1 cellular context compared by ENCODE assay signal in genomic region chr7:55187701-55188491, GRCh38.
A peak's percentile ranks its signal among the peaks of the same experiment; 100 is the strongest.
TF ChIP-seq lines count a peak whose summit lies in the region.

No MANE protein-coding gene starts in this region.

TF ChIP-seq in HepG2, 621 proteins besides CTCF, POLR2A, EP300 and RAD21 (continued from another document and continues in another):
- TF ChIP-seq ZNF318 (CRISPR knock-in tag; IDR thresholded peaks at IDR 0.05) (no peak), ZNF484 (CRISPR knock-in tag; IDR thresholded peaks at IDR 0.05; ENCODE audit: borderline replicate concordance, low read depth) (no peak), TARDBP (CRISPR knock-in tag; IDR thresholded peaks at IDR 0.05) (0 out of 2 replicates have a peak, but pooled peaks have one; percentile 10), PBX2 (CRISPR knock-in tag; IDR thresholded peaks at IDR 0.05) (no peak), DRAP1 (CRISPR knock-in tag; IDR thresholded peaks at IDR 0.05) (no peak), HNF1A (IDR thresholded peaks at IDR 0.05; ENCODE audit: low read depth) (no peak), HNF1A (CRISPR knock-in tag; IDR thresholded peaks at IDR 0.05; ENCODE audit: borderline replicate concordance) (no peak), ZBTB38 (CRISPR knock-in tag; IDR thresholded peaks at IDR 0.05) (no peak; the same call in 1 of the 2 replicates), NFRKB (IDR thresholded peaks at IDR 0.05) (no peak), HMGXB4 (CRISPR knock-in tag; IDR thresholded peaks at IDR 0.05; ENCODE audit: borderline replicate concordance in 1 of 2, low read depth in 1 of 2) (no peak), NFAT5 (CRISPR knock-in tag; IDR thresholded peaks at IDR 0.05) (no peak), MBD4 (IDR thresholded peaks at IDR 0.05; ENCODE audit: borderline replicate concordance, low read length) (no peak), SMARCC2 (IDR thresholded peaks at IDR 0.05) (no peak), ZNF83 (CRISPR knock-in tag; IDR thresholded peaks at IDR 0.05; ENCODE audit: borderline replicate concordance) (no peak), SUZ12 (IDR thresholded peaks at IDR 0.05; ENCODE audit: low read depth, low read length) (no peak), BATF2 (CRISPR knock-in tag; IDR thresholded peaks at IDR 0.05) (no peak), GLMP (CRISPR knock-in tag; IDR thresholded peaks at IDR 0.05; ENCODE audit: borderline replicate concordance) (no peak), FOXP1 (IDR thresholded peaks at IDR 0.05) (no peak), FOXP1 (CRISPR knock-in tag; IDR thresholded peaks at IDR 0.05) (peak; percentile 28; the same call in 1 of the 2 replicates), ZBTB21 (CRISPR knock-in tag; IDR thresholded peaks at IDR 0.05) (no peak), ZNF263 (CRISPR knock-in tag; IDR thresholded peaks at IDR 0.05) (peak; percentile 55), NCOA2 (CRISPR knock-in tag; IDR thresholded peaks at IDR 0.05) (no peak), ZNF30 (CRISPR knock-in tag; IDR thresholded peaks at IDR 0.05) (no peak), PRDM15 (CRISPR knock-in tag; IDR thresholded peaks at IDR 0.05) (no peak)
